In genomic region chr10:69636626-69637550, GRCh38 we compare ENCODE assay signal across 9 cellular contexts. TPM values are rescaled to one million over a fixed set of nuclear protein-coding genes. Genes with fewer than 3 reads are reported as not detected.
DNase-seq lines count a peak whose midpoint lies in the region; ATAC-seq and TF ChIP-seq lines count a peak whose summit lies in the region.
"Had no signal": no experiment of that assay in that cellular context is flagged by ENCODE, and none has a peak within 500 bp of the region (broad histone marks: within the 10 kb centered on the region; RNA-seq: fewer than 3 reads in every experiment).

No MANE protein-coding gene starts in this region.

- H3K27me3 Mint-ChIP-seq in activated T-helper 17 cell treated with anti-CD3 and anti-CD28 coated beads, Interleukin-2, amount 50 U/mL, for 72 hours = no peaks in the 10 kb centered on the region
- peaks cover 3% of the 10 kb centered on the region for H3K27me3 Mint-ChIP-seq in activated T-helper 1 cell treated with anti-CD3 and anti-CD28 coated beads, Interleukin-12 subunit alpha, Interleukin-12 subunit beta, Interleukin-2, Interleukin-4 antibody, amounts not matched to agents 30 ng/mL and 10 ng/mL and 1 ng/mL, durations not matched to agents 14 hours and 24 hours and 36 hours (ENCODE audit: insufficient read depth)

- DNase-seq in COLO668 (lab: John Stamatoyannopoulos, UW; ENCODE audit: unreplicated experiment) (peak; percentile 13), HK-2 (ENCODE audit: unreplicated experiment) (peak; percentile 30), left lung (no peak), NCI-H774 (lab: John Stamatoyannopoulos, UW) (no peak)
- DNase-seq in stimulated activated CD4-positive, alpha-beta T cell treated with anti-CD3 and anti-CD28 coated beads, Interleukin-2, amount 100 ng/mL, for 48 hours = no peak
- no peak for DNase-seq in activated T-helper 1 cell treated with anti-CD3 and anti-CD28 coated beads, Interleukin-12 subunit alpha, Interleukin-12 subunit beta, Interleukin-2, Interleukin-4 antibody, amounts not matched to agents 30 ng/mL and 10 ng/mL and 1 ng/mL, durations not matched to agents 14 hours and 24 hours and 36 hours (ENCODE audit: low spot score)
- DNase-seq: stimulated activated CD4-positive, alpha-beta T cell treated with anti-CD3 and anti-CD28 coated beads, Interleukin-2, amount 100 ng/mL, for 24 hours had no signal

- intact Hi-C loops in left lung (cut with DNase I) = loop anchor here in 1 of 2 donors (10.0 kb wide), 1 partner anchor 222 kb away; the partner anchor contains the start of gene TACR2
- intact Hi-C loops in activated T-helper 1 cell treated with anti-CD3 and anti-CD28 coated beads, Interleukin-12 subunit alpha, Interleukin-12 subunit beta, Interleukin-2, Interleukin-4 antibody, amounts not matched to agents 30 ng/mL and 10 ng/mL and 1 ng/mL, durations not matched to agents 14 hours and 24 hours and 36 hours (cut with micrococcal nuclease) = no loop called here

- no peak for TF ChIP-seq CTCF in left lung (IDR thresholded peaks at IDR 0.05)

- ATAC-seq in activated T-helper 17 cell treated with anti-CD3 and anti-CD28 coated beads, Interleukin-2, amount 50 U/mL, for 72 hours (replicated peaks) = peak; percentile 44
- ATAC-seq in left lung (peak; percentile 41), HG03439 (IDR thresholded peaks at IDR 0.05; ENCODE audit: unreplicated experiment) (no peak)

- H3K4me3 ChIP-seq in left lung = no peak overlapping the region

- H3K4me1 Mint-ChIP-seq in activated T-helper 17 cell treated with anti-CD3 and anti-CD28 coated beads, Interleukin-2, amount 50 U/mL, for 72 hours = no peaks in the 10 kb centered on the region
- H3K4me1 Mint-ChIP-seq in activated T-helper 1 cell treated with anti-CD3 and anti-CD28 coated beads, Interleukin-12 subunit alpha, Interleukin-12 subunit beta, Interleukin-2, Interleukin-4 antibody, amounts not matched to agents 30 ng/mL and 10 ng/mL and 1 ng/mL, durations not matched to agents 14 hours and 24 hours and 36 hours (ENCODE audit: low read depth) = no peaks in the 10 kb centered on the region

- H3K27me3 ChIP-seq in left lung = no peaks in the 10 kb centered on the region

- H3K9me3 Mint-ChIP-seq in activated T-helper 17 cell treated with anti-CD3 and anti-CD28 coated beads, Interleukin-2, amount 50 U/mL, for 72 hours = no peaks in the 10 kb centered on the region
- H3K9me3 Mint-ChIP-seq in activated T-helper 1 cell treated with anti-CD3 and anti-CD28 coated beads, Interleukin-12 subunit alpha, Interleukin-12 subunit beta, Interleukin-2, Interleukin-4 antibody, amounts not matched to agents 30 ng/mL and 10 ng/mL and 1 ng/mL, durations not matched to agents 14 hours and 24 hours and 36 hours = no peaks in the 10 kb centered on the region

- no peak overlapping the region for H3K27ac ChIP-seq in left lung

- peaks cover 13% of the 10 kb centered on the region for H3K36me3 Mint-ChIP-seq in activated T-helper 17 cell treated with anti-CD3 and anti-CD28 coated beads, Interleukin-2, amount 50 U/mL, for 72 hours (ENCODE audit: low read depth)
- H3K36me3 Mint-ChIP-seq in activated T-helper 1 cell treated with anti-CD3 and anti-CD28 coated beads, Interleukin-12 subunit alpha, Interleukin-12 subunit beta, Interleukin-2, Interleukin-4 antibody, amounts not matched to agents 30 ng/mL and 10 ng/mL and 1 ng/mL, durations not matched to agents 14 hours and 24 hours and 36 hours (ENCODE audit: low read depth) = peaks cover 6% of the 10 kb centered on the region

- no peaks in the 10 kb centered on the region for H3K4me1 ChIP-seq in left lung

- no peaks in the 10 kb centered on the region for H3K9me3 ChIP-seq in left lung

- H3K27ac Mint-ChIP-seq in activated T-helper 17 cell treated with anti-CD3 and anti-CD28 coated beads, Interleukin-2, amount 50 U/mL, for 72 hours = no peak overlapping the region
- no peak overlapping the region for H3K27ac Mint-ChIP-seq in activated T-helper 1 cell treated with anti-CD3 and anti-CD28 coated beads, Interleukin-12 subunit alpha, Interleukin-12 subunit beta, Interleukin-2, Interleukin-4 antibody, amounts not matched to agents 30 ng/mL and 10 ng/mL and 1 ng/mL, durations not matched to agents 14 hours and 24 hours and 36 hours

- H3K4me3 Mint-ChIP-seq in activated T-helper 17 cell treated with anti-CD3 and anti-CD28 coated beads, Interleukin-2, amount 50 U/mL, for 72 hours = no peak overlapping the region
- no peak overlapping the region for H3K4me3 Mint-ChIP-seq in activated T-helper 1 cell treated with anti-CD3 and anti-CD28 coated beads, Interleukin-12 subunit alpha, Interleukin-12 subunit beta, Interleukin-2, Interleukin-4 antibody, amounts not matched to agents 30 ng/mL and 10 ng/mL and 1 ng/mL, durations not matched to agents 14 hours and 24 hours and 36 hours

- H3K36me3 ChIP-seq in left lung = no peaks in the 10 kb centered on the region

RNA-seq across cellular contexts. Expression of gene FAM241B, which starts 6.8 kb away (rescaled TPM):
- 10 to 100 TPM in 1 of 2 donors, 1 to 10 TPM in 1; 9.4 to 16.0 TPM for total RNA-seq in activated T-helper 17 cell treated with anti-CD3 and anti-CD28 coated beads, Interleukin-2, amount 50 U/mL, for 72 hours
- 1 to 10 TPM; 9.3 to 9.6 TPM for total RNA-seq in left lung
- total RNA-seq in activated T-helper 1 cell treated with anti-CD3 and anti-CD28 coated beads, Interleukin-12 subunit alpha, Interleukin-12 subunit beta, Interleukin-2, Interleukin-4 antibody, amounts not matched to agents 30 ng/mL and 10 ng/mL and 1 ng/mL, durations not matched to agents 14 hours and 24 hours and 36 hours = 10.2 and 10.9 TPM in 2 replicates

Comparison
In these comparisons a context has a peak if more than half of its experiments do, and no peak if none do; other contexts are left out.
1. DNase-seq: peak in COLO668 (single experiment) and HK-2 (single experiment); none in left lung (0 of 2), stimulated activated CD4-positive, alpha-beta T cell treated with anti-CD3 and anti-CD28 coated beads, Interleukin-2, amount 100 ng/mL, for 48 hours (0 of 2), activated T-helper 1 cell treated with anti-CD3 and anti-CD28 coated beads, Interleukin-12 subunit alpha, Interleukin-12 subunit beta, Interleukin-2, Interleukin-4 antibody, amounts not matched to agents 30 ng/mL and 10 ng/mL and 1 ng/mL, durations not matched to agents 14 hours and 24 hours and 36 hours (single experiment) and NCI-H774 (single experiment).